In genomic region chr10:29392376-29393021, GRCh38 we compare ENCODE assay signal across 8 cellular contexts.
DNase-seq lines count a peak whose midpoint lies in the region; ATAC-seq and TF ChIP-seq lines count a peak whose summit lies in the region.

No MANE protein-coding gene starts in this region.

- 29 to 37% methylated on average over 4 of the region's 4 CpGs for WGBS in upper lobe of left lung, 2 donors

- H3K27ac ChIP-seq in OCI-LY3 (ENCODE audit: low read length) (no peak overlapping the region), breast epithelium (no peak overlapping the region), upper lobe of left lung (no peak overlapping the region)

- no peaks in the 10 kb centered on the region for H3K79me2 ChIP-seq in OCI-LY3 (ENCODE audit: low read length)

- ATAC-seq in stimulated activated naive CD8-positive, alpha-beta T cell treated with anti-CD3 and anti-CD28 coated beads, Interleukin-15, Interleukin-2, amounts not matched to agents 100 U/mL and 50 U/mL, for 24 hours = no peak
- no peak for ATAC-seq in stimulated activated naive CD8-positive, alpha-beta T cell treated with anti-CD3 and anti-CD28 coated beads, Interleukin-15, amount 100 ng/mL, for 72 hours
- ATAC-seq in HG02981 (IDR thresholded peaks at IDR 0.05; ENCODE audit: unreplicated experiment) (peak; percentile 60), upper lobe of left lung (ENCODE audit: low FRiP score in 2 of 2) (peak in 1 of 2 donors; percentile 78)

- H3K9me3 ChIP-seq in OCI-LY3 (ENCODE audit: insufficient read depth, low read length) (no peaks in the 10 kb centered on the region), breast epithelium (no peaks in the 10 kb centered on the region), upper lobe of left lung (no peaks in the 10 kb centered on the region)

- H3K36me3 ChIP-seq in OCI-LY3 (replicated peaks; ENCODE audit: low read depth, low read length) (no peaks in the 10 kb centered on the region), breast epithelium (no peaks in the 10 kb centered on the region), upper lobe of left lung (no peaks in the 10 kb centered on the region)

- no peaks in the 10 kb centered on the region for H4K20me1 ChIP-seq in OCI-LY3 (ENCODE audit: insufficient read depth, low read length)

- TF ChIP-seq POLR2A in breast epithelium (IDR thresholded peaks at IDR 0.05) = no peak
- TF ChIP-seq POLR2A in upper lobe of left lung (IDR thresholded peaks at IDR 0.05) = no peak

- peaks cover 20% of the 10 kb centered on the region for H3K27me3 Mint-ChIP-seq in stimulated activated naive CD8-positive, alpha-beta T cell treated with anti-CD3 and anti-CD28 coated beads, Interleukin-15, amount 100 ng/mL, for 72 hours

- no peak overlapping the region for H3K9ac ChIP-seq in OCI-LY3 (ENCODE audit: low read length)

- no peaks in the 10 kb centered on the region for H3K4me1 Mint-ChIP-seq in stimulated activated naive CD8-positive, alpha-beta T cell treated with anti-CD3 and anti-CD28 coated beads, Interleukin-15, amount 100 ng/mL, for 72 hours

- peaks cover 1% of the 10 kb centered on the region; the same call in 1 of the 2 replicates for H3K27me3 ChIP-seq in OCI-LY3 (ENCODE audit: low read depth, low read length)
- H3K27me3 ChIP-seq in breast epithelium = no peaks in the 10 kb centered on the region
- no peaks in the 10 kb centered on the region for H3K27me3 ChIP-seq in upper lobe of left lung

- H3K4me1 ChIP-seq in OCI-LY3 (ENCODE audit: low read length) = no peaks in the 10 kb centered on the region
- no peaks in the 10 kb centered on the region for H3K4me1 ChIP-seq in breast epithelium
- no peaks in the 10 kb centered on the region for H3K4me1 ChIP-seq in upper lobe of left lung

- no peak overlapping the region for H2AFZ ChIP-seq in OCI-LY3 (ENCODE audit: low read depth, low read length)

- no peak overlapping the region for H3K4me2 ChIP-seq in OCI-LY3 (ENCODE audit: low read length)

- no peaks in the 10 kb centered on the region for H3K9me3 Mint-ChIP-seq in stimulated activated naive CD8-positive, alpha-beta T cell treated with anti-CD3 and anti-CD28 coated beads, Interleukin-15, amount 100 ng/mL, for 72 hours

- TF ChIP-seq CTCF in OCI-LY3 (IDR thresholded peaks at IDR 0.05; ENCODE audit: low read depth, low read length) (peak; percentile 63), breast epithelium (IDR thresholded peaks at IDR 0.05) (peak; percentile 37 to 72 (median 42)), upper lobe of left lung (IDR thresholded peaks at IDR 0.05) (peak; percentile 36 to 81 (median 60))

- peak; percentile 44 for DNase-seq in stimulated activated naive CD8-positive, alpha-beta T cell treated with anti-CD3 and anti-CD28 coated beads, Interleukin-15, Interleukin-2, amounts not matched to agents 100 U/mL and 50 U/mL, for 24 hours
- DNase-seq in stimulated activated naive CD8-positive, alpha-beta T cell treated with anti-CD3 and anti-CD28 coated beads, Interleukin-15, amount 100 ng/mL, for 72 hours = no peak
- DNase-seq in breast epithelium (ENCODE audit: low spot score in 2 of 2) = no peak
- DNase-seq in left kidney (ENCODE audit: low read depth, low spot score) = peak; percentile 85
- DNase-seq in upper lobe of left lung = no peak
- DNase-seq in NCI-H1930 (lab: John Stamatoyannopoulos, UW) = no peak

- TF ChIP-seq EP300 in upper lobe of left lung (IDR thresholded peaks at IDR 0.05) = no peak

- H3K4me3 ChIP-seq in OCI-LY3 (ENCODE audit: low read length) (no peak overlapping the region), breast epithelium (no peak overlapping the region), upper lobe of left lung (no peak overlapping the region)

- H3K27ac Mint-ChIP-seq in stimulated activated naive CD8-positive, alpha-beta T cell treated with anti-CD3 and anti-CD28 coated beads, Interleukin-15, amount 100 ng/mL, for 72 hours = no peak overlapping the region

- intact Hi-C loops in breast epithelium (cut with DNase I; ENCODE audit: low total_unique reads) = loop anchor here (2.0 kb wide), 1 partner anchor 72 kb away; no protein-coding TSS in a partner anchor

- H3K4me3 Mint-ChIP-seq in stimulated activated naive CD8-positive, alpha-beta T cell treated with anti-CD3 and anti-CD28 coated beads, Interleukin-15, amount 100 ng/mL, for 72 hours = no peak overlapping the region

Comparison
In these comparisons a context has a peak if more than half of its experiments do, and no peak if none do; other contexts are left out.
1. DNase-seq: peak in stimulated activated naive CD8-positive, alpha-beta T cell treated with anti-CD3 and anti-CD28 coated beads, Interleukin-15, Interleukin-2, amounts not matched to agents 100 U/mL and 50 U/mL, for 24 hours (single experiment) and left kidney (single experiment); none in stimulated activated naive CD8-positive, alpha-beta T cell treated with anti-CD3 and anti-CD28 coated beads, Interleukin-15, amount 100 ng/mL, for 72 hours (0 of 2), breast epithelium (0 of 2), upper lobe of left lung (0 of 2) and NCI-H1930 (0 of 2).
2. Peak in every context shown above with its lines, with median percentiles within 50 percentile points of each other: CTCF ChIP-seq.